In the genomic region with DNA sequence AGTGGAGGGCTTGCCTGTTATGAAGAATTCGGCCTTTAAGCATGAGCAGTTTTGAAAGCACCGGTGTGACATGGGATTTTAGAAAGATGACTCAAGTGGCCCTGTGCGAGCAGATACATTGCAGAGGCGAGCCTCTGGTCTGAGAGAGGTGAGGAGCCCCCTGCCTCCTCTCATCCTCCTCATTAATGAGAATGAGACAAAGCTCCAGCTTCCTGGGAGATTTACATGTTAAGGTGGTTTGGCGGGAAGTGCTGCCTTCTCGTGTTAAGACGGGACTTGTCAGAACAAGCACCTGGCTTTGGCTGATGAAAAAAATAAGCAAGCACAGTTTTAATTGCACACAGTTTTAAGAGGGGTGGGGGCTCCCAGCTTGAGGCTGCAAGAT, we compare ENCODE assay signal across 21 cellular contexts.
DNase-seq lines count a peak whose midpoint lies in the region; ATAC-seq and TF ChIP-seq lines count a peak whose summit lies in the region.
"Had no signal": no experiment of that assay in that cellular context is flagged by ENCODE, and none has a peak within 500 bp of the region (broad histone marks: within the 10 kb centered on the region; RNA-seq: fewer than 3 reads in every experiment).

No MANE protein-coding gene starts in this region.

- H3K9me3 Mint-ChIP-seq in activated T-helper 17 cell treated with anti-CD3 and anti-CD28 coated beads, Interleukin-2, amount 50 U/mL, for 72 hours, result no peaks in the 10 kb centered on the region
- H3K9me3 Mint-ChIP-seq: activated CD4-positive, alpha-beta T cell treated with anti-CD3 and anti-CD28 coated beads, Interleukin-2, amount 10 ng/mL, durations not matched to agents 24 days and 14 days had no signal

- TF ChIP-seq POLR2A in esophagus squamous epithelium (IDR thresholded peaks at IDR 0.05), result no peak

- H3K27ac ChIP-seq in esophagus squamous epithelium (peak overlapping the region; percentile 78 to 93 (median 86)), thymus (ENCODE audit: low read depth) (peak overlapping the region; percentile 21)
- H3K27ac ChIP-seq: KMS-11, psoas muscle, tibial artery had no signal

- WGBS in esophagus squamous epithelium, 2 donors, result 50 to 52% methylated on average over 7 of the region's 7 CpGs
- 92% methylated on average over 7 of the region's 7 CpGs for WGBS in thymus

- peaks cover 7% of the 10 kb centered on the region for H3K4me1 ChIP-seq in NT2/D1 (ENCODE audit: insufficient read depth, insufficient read length)
- H3K4me1 ChIP-seq in esophagus squamous epithelium, result peaks cover 0 to 35% (median 14%) of the 10 kb centered on the region in 3 donors
- H3K4me1 ChIP-seq in thymus (ENCODE audit: control insufficient read depth, insufficient read depth, low read length), result no peaks in the 10 kb centered on the region

- no peak overlapping the region for H3K27ac Mint-ChIP-seq in activated T-helper 17 cell treated with anti-CD3 and anti-CD28 coated beads, Interleukin-2, amount 50 U/mL, for 72 hours
- H3K27ac Mint-ChIP-seq: activated CD4-positive, alpha-beta T cell treated with anti-CD3 and anti-CD28 coated beads, Interleukin-2, amount 10 ng/mL, durations not matched to agents 24 days and 14 days; CD4-positive, CD25-positive, alpha-beta regulatory T cell had no signal

- no peaks in the 10 kb centered on the region for H3K4me1 Mint-ChIP-seq in activated T-helper 17 cell treated with anti-CD3 and anti-CD28 coated beads, Interleukin-2, amount 50 U/mL, for 72 hours

- DNase-seq in NCI-H1417 (lab: John Stamatoyannopoulos, UW) (peak in 2 of 3 experiments; percentile 23 to 37), NCI-H1417 treated with DMSO at 0.1 percent for 48 hours (lab: John Stamatoyannopoulos, UW) (no peak), NT2/D1 (ENCODE audit: low read depth, low spot score) (no peak), esophagus squamous epithelium (lab: John Stamatoyannopoulos, UW) (no peak), HuH-7.5 (ENCODE audit: low spot score) (no peak)
- DNase-seq: 8988T; activated CD4-positive, alpha-beta T cell treated with anti-CD3 and anti-CD28 coated beads, Interleukin-2, amount 10 ng/mL, durations not matched to agents 24 days and 14 days; activated CD8-positive, alpha-beta memory T cell treated with anti-CD3 and anti-CD28 coated beads, Interleukin-2, amount 50 U/mL, for 48 hours; activated naive CD4-positive, alpha-beta T cell; CD4-positive, CD25-positive, alpha-beta regulatory T cell; naive B cell; NCI-H1694; NCI-H446 treated with DMSO at 0.1 percent for 48 hours; psoas muscle; spleen; tibial artery had no signal

- no peaks in the 10 kb centered on the region for H3K27me3 ChIP-seq in NT2/D1 (ENCODE audit: insufficient read depth, insufficient read length)
- no peaks in the 10 kb centered on the region for H3K27me3 ChIP-seq in esophagus squamous epithelium
- no peaks in the 10 kb centered on the region for H3K27me3 ChIP-seq in thymus (ENCODE audit: control insufficient read depth, insufficient read depth)
- H3K27me3 ChIP-seq: spleen, tibial artery had no signal

- H3K27me3 Mint-ChIP-seq in activated T-helper 17 cell treated with anti-CD3 and anti-CD28 coated beads, Interleukin-2, amount 50 U/mL, for 72 hours, result peaks cover 6% of the 10 kb centered on the region
- H3K27me3 Mint-ChIP-seq: activated CD4-positive, alpha-beta T cell treated with anti-CD3 and anti-CD28 coated beads, Interleukin-2, amount 10 ng/mL, durations not matched to agents 24 days and 14 days had no signal

- H3K4me3 ChIP-seq in NT2/D1 (ENCODE audit: insufficient read length, low read depth) (no peak overlapping the region), esophagus squamous epithelium (peak overlapping the region in 2 of 4 donors; percentile 15 to 22), thymus (ENCODE audit: low read length) (no peak overlapping the region)
- H3K4me3 ChIP-seq: HAP-1, psoas muscle, spleen, tibial artery had no signal

- intact Hi-C loops in esophagus squamous epithelium (cut with DNase I), result no loop called here

- H3K36me3 Mint-ChIP-seq in activated T-helper 17 cell treated with anti-CD3 and anti-CD28 coated beads, Interleukin-2, amount 50 U/mL, for 72 hours (ENCODE audit: low read depth), result no peaks in the 10 kb centered on the region
- H3K36me3 Mint-ChIP-seq: CD4-positive, CD25-positive, alpha-beta regulatory T cell; naive B cell had no signal

- H3K9me3 ChIP-seq in NT2/D1 (ENCODE audit: insufficient read depth, low read length) (peaks cover 19% of the 10 kb centered on the region; the same call in 1 of the 2 replicates), esophagus squamous epithelium (peaks cover 0 to 7% (median 0%) of the 10 kb centered on the region in 3 donors), thymus (ENCODE audit: control insufficient read depth) (no peaks in the 10 kb centered on the region)
- H3K9me3 ChIP-seq: HAP-1, psoas muscle had no signal

- H3K4me3 Mint-ChIP-seq in activated T-helper 17 cell treated with anti-CD3 and anti-CD28 coated beads, Interleukin-2, amount 50 U/mL, for 72 hours, result no peak overlapping the region
- H3K4me3 Mint-ChIP-seq: activated CD4-positive, alpha-beta T cell treated with anti-CD3 and anti-CD28 coated beads, Interleukin-2, amount 10 ng/mL, durations not matched to agents 24 days and 14 days; CD4-positive, CD25-positive, alpha-beta regulatory T cell; naive B cell had no signal

- no peak for ATAC-seq in activated T-helper 17 cell treated with anti-CD3 and anti-CD28 coated beads, Interleukin-2, amount 50 U/mL, for 72 hours (replicated peaks)
- ATAC-seq in HG03469 (IDR thresholded peaks at IDR 0.05; ENCODE audit: unreplicated experiment), result no peak

- H3K36me3 ChIP-seq in NT2/D1 (ENCODE audit: insufficient read depth, insufficient read length, low read length) (no peaks in the 10 kb centered on the region), esophagus squamous epithelium (no peaks in the 10 kb centered on the region), thymus (ENCODE audit: control insufficient read depth, insufficient read depth) (no peaks in the 10 kb centered on the region)
- H3K36me3 ChIP-seq: HAP-1, spleen, tibial artery had no signal

- H3K9ac ChIP-seq in NT2/D1 (ENCODE audit: insufficient read length, low read depth), result peak overlapping the region; percentile 57
- H3K9ac ChIP-seq: KMS-11 had no signal

- TF ChIP-seq CTCF in esophagus squamous epithelium (IDR thresholded peaks at IDR 0.05), result no peak

Comparison
In these comparisons a context has a peak if more than half of its experiments do, and no peak if none do; other contexts are left out.
1. DNase-seq: peak in NCI-H1417 (2 of 3); none in NCI-H1417 treated with DMSO at 0.1 percent for 48 hours (single experiment), NT2/D1 (single experiment), esophagus squamous epithelium (single experiment) and HuH-7.5 (single experiment).